12 cellular contexts compared by ENCODE assay signal in genomic region chr15:56207092-56207491, GRCh38.
DNase-seq lines count a peak whose midpoint lies in the region; ATAC-seq and TF ChIP-seq lines count a peak whose summit lies in the region.
"Had no signal": no experiment of that assay in that cellular context is flagged by ENCODE, and none has a peak within 500 bp of the region (broad histone marks: within the 10 kb centered on the region; RNA-seq: fewer than 3 reads in every experiment).

No MANE protein-coding gene starts in this region.

- no peaks in the 10 kb centered on the region for H3K27me3 ChIP-seq in DND-41 (ENCODE audit: insufficient read depth, low read length, poor library complexity)
- no peaks in the 10 kb centered on the region for H3K27me3 ChIP-seq in OCI-LY3 (ENCODE audit: low read depth, low read length)
- H3K27me3 ChIP-seq: left lung had no signal

- H3K4me2 ChIP-seq in DND-41 (ENCODE audit: insufficient read depth, low read length) (peak overlapping the region; percentile 43), OCI-LY3 (ENCODE audit: low read length) (peak overlapping the region; percentile 61)

- H3K9me3 Mint-ChIP-seq in stimulated activated effector memory CD8-positive, alpha-beta T cell treated with anti-CD3 and anti-CD28 coated beads, Interleukin-12 subunit alpha, Interleukin-12 subunit beta, amount 100 ng/mL, for 72 hours = peaks cover 9% of the 10 kb centered on the region

- H3K4me3 Mint-ChIP-seq in stimulated activated effector memory CD8-positive, alpha-beta T cell treated with anti-CD3 and anti-CD28 coated beads, Interleukin-12 subunit alpha, Interleukin-12 subunit beta, amount 100 ng/mL, for 72 hours = no peak overlapping the region

- peaks cover 32% of the 10 kb centered on the region; the same call in 1 of the 2 replicates for H4K20me1 ChIP-seq in DND-41 (ENCODE audit: insufficient read depth, low read length)
- peaks cover 80% of the 10 kb centered on the region for H4K20me1 ChIP-seq in OCI-LY3 (ENCODE audit: insufficient read depth, low read length)

- H3K79me2 ChIP-seq in DND-41 (ENCODE audit: insufficient read depth, low read length) = peaks cover 100% of the 10 kb centered on the region
- H3K79me2 ChIP-seq in OCI-LY3 (ENCODE audit: low read length) = peaks cover 71% of the 10 kb centered on the region

- H3K36me3 Mint-ChIP-seq in stimulated activated effector memory CD8-positive, alpha-beta T cell treated with anti-CD3 and anti-CD28 coated beads, Interleukin-12 subunit alpha, Interleukin-12 subunit beta, amount 100 ng/mL, for 72 hours = no peaks in the 10 kb centered on the region

- peaks cover 65% of the 10 kb centered on the region for H3K4me1 Mint-ChIP-seq in stimulated activated effector memory CD8-positive, alpha-beta T cell treated with anti-CD3 and anti-CD28 coated beads, Interleukin-12 subunit alpha, Interleukin-12 subunit beta, amount 100 ng/mL, for 72 hours

- DNase-seq in DND-41 (no peak), hepatic stellate cell (ENCODE audit: low spot score) (no peak), erythroblast (lab: John Stamatoyannopoulos, UW) (no peak), NCI-H1436 (lab: John Stamatoyannopoulos, UW) (no peak)
- DNase-seq in stimulated activated effector memory CD8-positive, alpha-beta T cell treated with anti-CD3 and anti-CD28 coated beads, Interleukin-12 subunit alpha, Interleukin-12 subunit beta, amount 100 ng/mL, for 72 hours (ENCODE audit: low spot score in 2 of 2) = no peak
- DNase-seq: anterior cingulate cortex, C1 segment of cervical spinal cord, left lung, NCI-H69 had no signal

- no peak overlapping the region for H3K27ac Mint-ChIP-seq in stimulated activated effector memory CD8-positive, alpha-beta T cell treated with anti-CD3 and anti-CD28 coated beads, Interleukin-12 subunit alpha, Interleukin-12 subunit beta, amount 100 ng/mL, for 72 hours

- TF ChIP-seq CTCF in DND-41 (IDR thresholded peaks at IDR 0.05; ENCODE audit: borderline replicate concordance, extremely low read depth, low read length, poor library complexity, severe bottlenecking) = no peak
- TF ChIP-seq CTCF in OCI-LY3 (IDR thresholded peaks at IDR 0.05; ENCODE audit: low read depth, low read length) = no peak

- no peak for TF ChIP-seq POLR2A in erythroblast (IDR thresholded peaks at IDR 0.05; ENCODE audit: low read length)

- H2AFZ ChIP-seq in DND-41 (ENCODE audit: low read depth, low read length) (no peak overlapping the region), OCI-LY3 (ENCODE audit: low read depth, low read length) (no peak overlapping the region)

- H3K36me3 ChIP-seq in DND-41 (ENCODE audit: insufficient read depth, low read length) (peaks cover 13% of the 10 kb centered on the region; the same call in 1 of the 2 replicates), OCI-LY3 (replicated peaks; ENCODE audit: low read depth, low read length) (peaks cover 10% of the 10 kb centered on the region)
- H3K36me3 ChIP-seq: left lung had no signal

- H3K4me1 ChIP-seq in DND-41 (ENCODE audit: insufficient read depth, low read length) (peaks cover 39% of the 10 kb centered on the region), OCI-LY3 (ENCODE audit: low read length) (peaks cover 43% of the 10 kb centered on the region)

- H3K9ac ChIP-seq in DND-41 (ENCODE audit: low read depth, low read length) (no peak overlapping the region), OCI-LY3 (ENCODE audit: low read length) (no peak overlapping the region)

- H3K27ac ChIP-seq in DND-41 (ENCODE audit: low read length) (peak overlapping the region; percentile 75), OCI-LY3 (ENCODE audit: low read length) (no peak overlapping the region)
- H3K27ac ChIP-seq: left lung had no signal

- H3K9me3 ChIP-seq in DND-41 (ENCODE audit: insufficient read depth, low read length, severe bottlenecking) (peaks cover 3% of the 10 kb centered on the region), OCI-LY3 (ENCODE audit: insufficient read depth, low read length) (no peaks in the 10 kb centered on the region)
- H3K9me3 ChIP-seq: left lung had no signal

- H3K4me3 ChIP-seq in DND-41 (ENCODE audit: low read depth in 1 of 2, low read length in 2 of 2) (no peak overlapping the region), OCI-LY3 (ENCODE audit: low read length) (no peak overlapping the region; the same call in 1 of the 2 replicates)
- H3K4me3 ChIP-seq: left lung had no signal

- ATAC-seq in DND-41 (ENCODE audit: insufficient read depth, low read depth) (peak; percentile 30; the same call in 1 of the 3 replicates), GM19328 (IDR thresholded peaks at IDR 0.05; ENCODE audit: unreplicated experiment) (peak; percentile 51), HG02938 (IDR thresholded peaks at IDR 0.05; ENCODE audit: unreplicated experiment) (peak; percentile 80)
- ATAC-seq in stimulated activated effector memory CD8-positive, alpha-beta T cell treated with anti-CD3 and anti-CD28 coated beads, Interleukin-12 subunit alpha, Interleukin-12 subunit beta, amount 100 ng/mL, for 72 hours = no peak
- ATAC-seq: left lung had no signal
